Comparison of ENCODE assay signal across 13 cellular contexts in the genomic region with DNA sequence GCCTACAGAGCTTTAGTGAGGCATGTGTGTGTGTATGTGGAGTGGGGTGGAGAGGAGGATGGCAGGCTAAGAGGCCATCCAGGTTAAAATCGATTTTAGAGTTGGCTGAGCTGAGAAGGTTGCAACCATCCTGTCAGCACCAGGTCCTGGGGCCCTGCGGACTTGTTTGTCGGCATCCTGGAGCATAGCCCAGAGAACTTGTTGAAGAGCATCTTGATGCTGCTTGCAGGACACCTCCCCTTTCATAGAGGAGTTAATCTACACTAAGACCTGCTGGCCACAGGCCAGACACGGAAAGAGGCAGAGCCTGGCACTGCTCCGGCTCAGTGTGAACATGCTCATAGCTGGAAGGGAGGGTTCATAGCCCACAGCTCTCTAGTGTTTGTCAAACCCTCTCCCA.
DNase-seq lines count a peak whose midpoint lies in the region; ATAC-seq, FAIRE-seq and TF ChIP-seq lines count a peak whose summit lies in the region.
"Had no signal": no experiment of that assay in that cellular context is flagged by ENCODE, and none has a peak within 500 bp of the region (broad histone marks: within the 10 kb centered on the region; RNA-seq: fewer than 3 reads in every experiment).

No MANE protein-coding gene starts in this region.

- in situ Hi-C loops in HepG2 (cut with HindIII; ENCODE audit: extremely low pct_ligation_motif_present, low pct_unique_long_range_greater_than_20kb): no loop called here

- TF ChIP-seq CTCF in HepG2 (CRISPR knock-in tag; IDR thresholded peaks at IDR 0.05) (no peak), suprapubic skin (IDR thresholded peaks at IDR 0.05) (no peak), spleen (IDR thresholded peaks at IDR 0.05 in 8 of 11, conservative IDR thresholded peaks at IDR 0.05 in 3 of 11) (no peak)

- H3K9ac ChIP-seq in HepG2 (ENCODE audit: insufficient read depth, low read depth, low read length) (no peak overlapping the region), Karpas-422 (ENCODE audit: low read length) (no peak overlapping the region)

- no peaks in the 10 kb centered on the region for H4K20me1 ChIP-seq in HepG2 (ENCODE audit: insufficient read depth, low read length)
- H4K20me1 ChIP-seq in Karpas-422 (ENCODE audit: insufficient read depth, low read depth, low read length): no peaks in the 10 kb centered on the region

- H3K79me2 ChIP-seq in HepG2 (ENCODE audit: insufficient read depth, low read length): no peaks in the 10 kb centered on the region
- H3K79me2 ChIP-seq in Karpas-422 (ENCODE audit: low read length): no peaks in the 10 kb centered on the region

- FAIRE-seq in HepG2 (lab: Jason Lieb, UNC): no peak
- FAIRE-seq: A204.1, H1 had no signal

- peaks cover 0 to 9% of the 10 kb centered on the region in 2 donors for H3K4me1 ChIP-seq in esophagus (ENCODE audit: control insufficient read depth in 2 of 2, insufficient read depth in 2 of 2, low read length in 1 of 2)
- peaks cover 17% of the 10 kb centered on the region for H3K4me1 ChIP-seq in HepG2 (ENCODE audit: insufficient read depth, low read length)
- H3K4me1 ChIP-seq in suprapubic skin: peaks cover 26% of the 10 kb centered on the region
- no peaks in the 10 kb centered on the region for H3K4me1 ChIP-seq in spleen
- H3K4me1 ChIP-seq in Karpas-422 (ENCODE audit: low read length): no peaks in the 10 kb centered on the region

- H3K4me2 ChIP-seq in HepG2 (ENCODE audit: low read depth, low read length) (peak overlapping the region; percentile 1; the same call in 1 of the 2 replicates), Karpas-422 (ENCODE audit: low read depth, low read length, poor library complexity, severe bottlenecking) (no peak overlapping the region)

- DNase-seq in NCI-H82 (lab: John Stamatoyannopoulos, UW) (peak; percentile 74), NCI-H82 treated with DMSO at 0.1 percent for 48 hours (lab: John Stamatoyannopoulos, UW; ENCODE audit: unreplicated experiment) (no peak), HepG2 (ENCODE audit: low spot score) (no peak), suprapubic skin (ENCODE audit: low spot score in 2 of 2) (peak; percentile 70 to 77), spleen (no peak), Karpas-422 (no peak), middle frontal gyrus (ENCODE audit: extremely low spot score, low spot score) (no peak)
- DNase-seq: CD4-positive, alpha-beta memory T cell; endodermal cell; IMR-90 had no signal

- H3K9me2 ChIP-seq in Karpas-422 (replicated peaks; ENCODE audit: insufficient read depth, low read length): no peaks in the 10 kb centered on the region

- H3K27ac ChIP-seq in esophagus (ENCODE audit: low read depth in 2 of 2, low read length in 1 of 2): peak overlapping the region; percentile 91 to 92
- no peak overlapping the region for H3K27ac ChIP-seq in HepG2 (ENCODE audit: extremely low read length, insufficient read depth, low read length)
- H3K27ac ChIP-seq in suprapubic skin: peak overlapping the region; percentile 88
- no peak overlapping the region for H3K27ac ChIP-seq in spleen
- H3K27ac ChIP-seq in Karpas-422 (ENCODE audit: low read length): no peak overlapping the region

- no peak for TF ChIP-seq POLR2A in HepG2 (IDR thresholded peaks at IDR 0.05; ENCODE audit: insufficient read depth in 1 of 2, low read depth in 2 of 2, low read length in 2 of 2)
- TF ChIP-seq POLR2A in suprapubic skin (IDR thresholded peaks at IDR 0.05): no peak
- no peak for TF ChIP-seq POLR2A in spleen (IDR thresholded peaks at IDR 0.05)

- intact Hi-C loops in HepG2 (cut with micrococcal nuclease; ENCODE audit: unreplicated experiment) (no loop called here), spleen (cut with DNase I; ENCODE audit: low total_unique reads) (no loop called here)

- ATAC-seq in HepG2: peak; percentile 85

- WGBS in esophagus, 2 donors: 28 to 43% methylated on average over 5 of the region's 5 CpGs
- 6% methylated on average over 2 of the region's 5 CpGs for WGBS in HepG2 (ENCODE audit: low lambda C conversion rate)
- WGBS in suprapubic skin: 39% methylated on average over 5 of the region's 5 CpGs
- WGBS in spleen, 5 donors: 76 to 91% (median 83%) methylated on average over 4 to 5 of the region's 5 CpGs

- no TSS peak for BruUV-seq in HepG2 (replicated peaks; lab: Mats Ljungman, UMichigan)

- H3K27me3 ChIP-seq in esophagus (ENCODE audit: control insufficient read depth in 1 of 2, insufficient read depth in 2 of 2, low read length in 2 of 2): no peaks in the 10 kb centered on the region
- H3K27me3 ChIP-seq in HepG2 (ENCODE audit: control insufficient read depth in 1 of 2, insufficient read depth in 2 of 2, low read length in 2 of 2): peaks cover 4 to 40% of the 10 kb centered on the region in 2 experiments
- H3K27me3 ChIP-seq in suprapubic skin: no peaks in the 10 kb centered on the region
- peaks cover 0 to 7% (median 0%) of the 10 kb centered on the region in 7 donors for H3K27me3 ChIP-seq in spleen (replicated peaks in 1 of 7)
- no peaks in the 10 kb centered on the region for H3K27me3 ChIP-seq in Karpas-422 (ENCODE audit: low read length)

- H3K4me3 ChIP-seq in esophagus (ENCODE audit: low read depth in 1 of 2, low read length in 2 of 2) (no peak overlapping the region), HepG2 (replicated peaks in 1 of 3; ENCODE audit: insufficient read depth in 1 of 3, low read depth in 2 of 3, low read length in 3 of 3) (no peak overlapping the region), suprapubic skin (peak overlapping the region; percentile 11), spleen (no peak overlapping the region), Karpas-422 (ENCODE audit: low read length) (no peak overlapping the region)

- TF ChIP-seq EP300 in HepG2 (IDR thresholded peaks at IDR 0.05; ENCODE audit: low read depth in 2 of 2, low read length in 2 of 2): no peak
- TF ChIP-seq EP300 in HepG2 (CRISPR knock-in tag; IDR thresholded peaks at IDR 0.05; ENCODE audit: borderline replicate concordance): no peak
- no peak for TF ChIP-seq EP300 in suprapubic skin (IDR thresholded peaks at IDR 0.05)

- H3K36me3 ChIP-seq in esophagus (ENCODE audit: control insufficient read depth in 2 of 2, insufficient read depth in 2 of 2, low read length in 1 of 2) (no peaks in the 10 kb centered on the region), HepG2 (replicated peaks in 1 of 2; ENCODE audit: control insufficient read depth in 1 of 2, insufficient read depth in 2 of 2, low read length in 2 of 2) (no peaks in the 10 kb centered on the region), suprapubic skin (no peaks in the 10 kb centered on the region), spleen (no peaks in the 10 kb centered on the region), Karpas-422 (ENCODE audit: insufficient read depth, low read length) (no peaks in the 10 kb centered on the region)

- H2AFZ ChIP-seq in HepG2 (ENCODE audit: low read length) (no peak overlapping the region), Karpas-422 (ENCODE audit: low read length) (no peak overlapping the region)

- H3K9me3 ChIP-seq in esophagus (ENCODE audit: control insufficient read depth in 2 of 2, insufficient read depth in 1 of 2, low read depth in 1 of 2, low read length in 1 of 2): no peaks in the 10 kb centered on the region
- H3K9me3 ChIP-seq in HepG2 (ENCODE audit: low read length): no peaks in the 10 kb centered on the region
- H3K9me3 ChIP-seq in suprapubic skin: no peaks in the 10 kb centered on the region
- peaks cover 0 to 6% (median 0%) of the 10 kb centered on the region in 8 donors for H3K9me3 ChIP-seq in spleen
- no peaks in the 10 kb centered on the region for H3K9me3 ChIP-seq in Karpas-422 (ENCODE audit: low read length)

- CTCF ChIA-PET in HepG2 (lab: Yijun Ruan, JAX; ENCODE audit: low intra/inter-chr PET ratio, low total read pairs): no interaction called here

- POLR2A ChIA-PET in HepG2 (lab: Yijun Ruan, JAX): no interaction called here

- no peak for TF ChIP-seq RAD21 in HepG2 (CRISPR knock-in tag; IDR thresholded peaks at IDR 0.05)

TF ChIP-seq in HepG2, 621 proteins besides CTCF, POLR2A, EP300 and RAD21 (continues in another document):
- TF ChIP-seq, protein P1, sequence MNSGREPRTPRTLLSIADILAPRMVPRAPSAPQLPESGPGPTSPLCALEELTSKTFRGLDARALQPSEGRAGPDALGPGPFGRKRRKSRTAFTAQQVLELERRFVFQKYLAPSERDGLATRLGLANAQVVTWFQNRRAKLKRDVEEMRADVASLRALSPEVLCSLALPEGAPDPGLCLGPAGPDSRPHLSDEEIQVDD (CRISPR knock-in tag; IDR thresholded peaks at IDR 0.05; ENCODE audit: borderline replicate concordance): no peak
- TF ChIP-seq ZMYM3 (CRISPR knock-in tag; IDR thresholded peaks at IDR 0.05) (no peak), SCMH1 (CRISPR knock-in tag; IDR thresholded peaks at IDR 0.05; ENCODE audit: borderline replicate concordance) (no peak)
- TF ChIP-seq, protein P2, sequence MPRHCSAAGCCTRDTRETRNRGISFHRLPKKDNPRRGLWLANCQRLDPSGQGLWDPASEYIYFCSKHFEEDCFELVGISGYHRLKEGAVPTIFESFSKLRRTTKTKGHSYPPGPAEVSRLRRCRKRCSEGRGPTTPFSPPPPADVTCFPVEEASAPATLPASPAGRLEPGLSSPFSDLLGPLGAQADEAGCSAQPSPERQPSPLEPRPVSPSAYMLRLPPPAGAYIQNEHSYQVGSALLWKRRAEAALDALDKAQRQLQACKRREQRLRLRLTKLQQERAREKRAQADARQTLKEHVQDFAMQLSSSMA (CRISPR knock-in tag; IDR thresholded peaks at IDR 0.05): no peak

Comparison
In these comparisons a context has a peak if more than half of its experiments do, and no peak if none do; other contexts are left out.
1. DNase-seq: peak in NCI-H82 (single experiment) and suprapubic skin (2 of 2); none in NCI-H82 treated with DMSO at 0.1 percent for 48 hours (single experiment), HepG2 (single experiment), spleen (single experiment), Karpas-422 (single experiment) and middle frontal gyrus (single experiment).
2. H3K27ac ChIP-seq: peak in esophagus (2 of 2) and suprapubic skin (single experiment); none in HepG2 (single experiment), spleen (0 of 8) and Karpas-422 (single experiment).